ENCODE assay signal across 21 cellular contexts in genomic region chr7:70640266-70640833, GRCh38.
A peak's percentile ranks its signal among the peaks of the same experiment; 100 is the strongest.
DNase-seq lines count a peak whose midpoint lies in the region; ATAC-seq, FAIRE-seq and TF ChIP-seq lines count a peak whose summit lies in the region.
"Had no signal": no experiment of that assay in that cellular context is flagged by ENCODE, and none has a peak within 500 bp of the region (broad histone marks: within the 10 kb centered on the region; RNA-seq: fewer than 3 reads in every experiment).

No MANE protein-coding gene starts in this region.

- H3K4me1 Mint-ChIP-seq in chondrocyte (ENCODE audit: low read depth), result peaks cover 8% of the 10 kb centered on the region
- H3K4me1 Mint-ChIP-seq: activated T-helper 17 cell treated with anti-CD3 and anti-CD28 coated beads, Interleukin-2, amount 50 U/mL, for 72 hours had no signal

- H2BK5ac ChIP-seq in mesenchymal stem cell (ENCODE audit: low read depth, low read length, poor library complexity, severe bottlenecking), result no peak overlapping the region

- H3K4me1 ChIP-seq in GM23248 (ENCODE audit: insufficient read depth), result peaks cover 2% of the 10 kb centered on the region
- peaks cover 10% of the 10 kb centered on the region for H3K4me1 ChIP-seq in mesenchymal stem cell (ENCODE audit: control insufficient read depth, insufficient read depth, low read depth, low read length)
- no peaks in the 10 kb centered on the region for H3K4me1 ChIP-seq in lower lobe of right lung
- H3K4me1 ChIP-seq: adrenal gland, gastrocnemius medialis, pancreas had no signal

- H3K36me3 Mint-ChIP-seq in chondrocyte (ENCODE audit: low read depth), result peaks cover 3% of the 10 kb centered on the region

- peak overlapping the region; percentile 1 for H3K27ac Mint-ChIP-seq in chondrocyte (ENCODE audit: unreplicated experiment)
- H3K27ac Mint-ChIP-seq: activated T-helper 17 cell treated with anti-CD3 and anti-CD28 coated beads, Interleukin-2, amount 50 U/mL, for 72 hours had no signal

- no peak overlapping the region for H3K4me3 ChIP-seq in GM23248
- H3K4me3 ChIP-seq in mesenchymal stem cell (ENCODE audit: insufficient read depth in 1 of 2, low read depth in 1 of 2, low read length in 2 of 2), result no peak overlapping the region
- no peak overlapping the region for H3K4me3 ChIP-seq in lower lobe of right lung
- H3K4me3 ChIP-seq: adrenal gland, gastrocnemius medialis, pancreas had no signal

- peak overlapping the region; percentile 39 for H2AK5ac ChIP-seq in mesenchymal stem cell (ENCODE audit: low read length, severe bottlenecking)

- ATAC-seq in HG03159 (IDR thresholded peaks at IDR 0.05; ENCODE audit: unreplicated experiment) (no peak), lower lobe of right lung (no peak)
- ATAC-seq: activated CD4-positive, CD25-positive, alpha-beta regulatory T cell treated with anti-CD3 and anti-CD28 coated beads, Interleukin-2, amount 50 U/mL, for 24 hours; activated T-helper 17 cell treated with anti-CD3 and anti-CD28 coated beads, Interleukin-2, amount 50 U/mL, for 72 hours; gastrocnemius medialis; left ventricle myocardium superior; PC-3 had no signal

- no peak for FAIRE-seq in urothelium cell line (lab: Jason Lieb, UNC)
- FAIRE-seq: endometrium, GM12892, pancreas had no signal

- no peaks in the 10 kb centered on the region for H3F3A ChIP-seq in GM23248 (ENCODE audit: insufficient read depth)

- TF ChIP-seq CTCF in chondrocyte (IDR thresholded peaks at IDR 0.05) (no peak), lower lobe of right lung (IDR thresholded peaks at IDR 0.05) (no peak)

- H2BK120ac ChIP-seq in mesenchymal stem cell (ENCODE audit: low read depth, low read length), result no peak overlapping the region

- H3K23ac ChIP-seq in mesenchymal stem cell (ENCODE audit: low read length in 2 of 2), result no peak overlapping the region

- H3K4ac ChIP-seq in mesenchymal stem cell (ENCODE audit: low read depth in 1 of 2, low read length in 2 of 2), result no peak overlapping the region

- no peaks in the 10 kb centered on the region for H3K9me2 ChIP-seq in GM23248 (ENCODE audit: insufficient read depth)

- no peak overlapping the region for H3K27ac ChIP-seq in GM23248
- peak overlapping the region; percentile 26 for H3K27ac ChIP-seq in mesenchymal stem cell (ENCODE audit: low read length, poor library complexity, severe bottlenecking)
- H3K27ac ChIP-seq in lower lobe of right lung, result no peak overlapping the region
- H3K27ac ChIP-seq: adrenal gland, gastrocnemius medialis, pancreas had no signal

- H2AFZ ChIP-seq in GM23248 (no peak overlapping the region), mesenchymal stem cell (ENCODE audit: low read depth, low read length) (no peak overlapping the region)

- no peaks in the 10 kb centered on the region for H3K79me2 ChIP-seq in GM23248 (ENCODE audit: insufficient read depth)

- intact Hi-C loops in lower lobe of right lung (cut with DNase I), result no loop called here

- H2BK12ac ChIP-seq in mesenchymal stem cell (ENCODE audit: low read length in 2 of 2), result no peak overlapping the region

- H4K20me1 ChIP-seq in GM23248 (ENCODE audit: insufficient read depth), result no peaks in the 10 kb centered on the region

- H3K27me3 ChIP-seq in GM23248 (replicated peaks; ENCODE audit: insufficient read depth) (no peaks in the 10 kb centered on the region), mesenchymal stem cell (ENCODE audit: control insufficient read depth in 1 of 2, insufficient read depth in 1 of 2, low read length in 2 of 2) (no peaks in the 10 kb centered on the region), lower lobe of right lung (ENCODE audit: low read depth) (no peaks in the 10 kb centered on the region)
- H3K27me3 ChIP-seq: adrenal gland, gastrocnemius medialis, pancreas had no signal

- in situ Hi-C loops in GM23248 (cut with MboI), result no loop called here

- H4K8ac ChIP-seq in mesenchymal stem cell (ENCODE audit: low read length), result no peak overlapping the region

- no peaks in the 10 kb centered on the region for H3K9me3 Mint-ChIP-seq in chondrocyte (ENCODE audit: low read depth)

- peak; percentile 64 for DNase-seq in GM23248
- no peak for DNase-seq in chondrocyte (ENCODE audit: low spot score)
- DNase-seq in mesenchymal stem cell, result peak; percentile 77
- peak; percentile 34 for DNase-seq in urothelium cell line (ENCODE audit: low spot score)
- no peak for DNase-seq in lower lobe of right lung
- DNase-seq in activated T-cell treated with anti-CD3 and anti-CD28 coated beads, Interleukin-2, amount 50 U/mL, for 48 hours, result no peak
- DNase-seq: adrenal gland; gastrocnemius medialis; GDM1; HCEC 1CT; left ventricle myocardium superior; NCI-H1417; pancreas; PC-3; stimulated activated CD4-positive, alpha-beta T cell treated with anti-CD3 and anti-CD28 coated beads, Interleukin-4, amount 100 ng/mL, for 1 hour; T-helper 9 cell had no signal

- H3K9me3 ChIP-seq in GM23248 (ENCODE audit: low read depth), result no peaks in the 10 kb centered on the region
- no peaks in the 10 kb centered on the region for H3K9me3 ChIP-seq in mesenchymal stem cell (ENCODE audit: control insufficient read depth, low read length)
- no peaks in the 10 kb centered on the region for H3K9me3 ChIP-seq in lower lobe of right lung
- H3K9me3 ChIP-seq: adrenal gland, gastrocnemius medialis, pancreas had no signal

- no peak overlapping the region for H3K4me3 Mint-ChIP-seq in chondrocyte (ENCODE audit: unreplicated experiment)
- H3K4me3 Mint-ChIP-seq: activated T-helper 17 cell treated with anti-CD3 and anti-CD28 coated beads, Interleukin-2, amount 50 U/mL, for 72 hours had no signal

- no peak overlapping the region for H3K14ac ChIP-seq in mesenchymal stem cell (ENCODE audit: low read length in 2 of 2)

- H3K27me3 Mint-ChIP-seq in chondrocyte (ENCODE audit: low read depth), result no peaks in the 10 kb centered on the region
- H3K27me3 Mint-ChIP-seq: activated T-helper 17 cell treated with anti-CD3 and anti-CD28 coated beads, Interleukin-2, amount 50 U/mL, for 72 hours had no signal

- no peaks in the 10 kb centered on the region for H3K36me3 ChIP-seq in GM23248 (ENCODE audit: low read depth)
- no peaks in the 10 kb centered on the region for H3K36me3 ChIP-seq in mesenchymal stem cell (ENCODE audit: control insufficient read depth in 1 of 2, insufficient read depth in 2 of 2, low read depth in 1 of 2, low read length in 2 of 2)
- H3K36me3 ChIP-seq in lower lobe of right lung, result no peaks in the 10 kb centered on the region
- H3K36me3 ChIP-seq: adrenal gland, gastrocnemius medialis, pancreas had no signal

- no peak overlapping the region for H4K91ac ChIP-seq in mesenchymal stem cell (ENCODE audit: low read length)

- H3K79me1 ChIP-seq in mesenchymal stem cell (replicated peaks; ENCODE audit: low read length, poor library complexity, severe bottlenecking), result no peaks in the 10 kb centered on the region

- 71 to 72% methylated on average over 5 of the region's 5 CpGs for WGBS in GM23248 (ENCODE audit: low coverage in 1 of 2, low lambda C conversion rate in 2 of 2, missing lambda C conversion rate in 2 of 2), 2 experiments
- WGBS in mesenchymal stem cell, result 60% methylated on average over 4 of the region's 5 CpGs

- H3K9ac ChIP-seq in GM23248 (no peak overlapping the region), mesenchymal stem cell (ENCODE audit: low read length) (no peak overlapping the region)

- no peak overlapping the region for H2BK15ac ChIP-seq in mesenchymal stem cell (ENCODE audit: low read depth, poor library complexity, severe bottlenecking)

- H3K4me2 ChIP-seq in GM23248 (ENCODE audit: unreplicated experiment), result no peak overlapping the region
- H3K4me2 ChIP-seq in mesenchymal stem cell (ENCODE audit: low read length, poor library complexity, severe bottlenecking), result no peak overlapping the region

- no peak overlapping the region for H3K18ac ChIP-seq in mesenchymal stem cell (ENCODE audit: low read depth in 1 of 2, low read length in 2 of 2)

Comparison
In these comparisons a context has a peak if more than half of its experiments do, and no peak if none do; other contexts are left out.
1. DNase-seq: peak in GM23248 (single experiment), mesenchymal stem cell (single experiment) and urothelium cell line (single experiment); none in chondrocyte (single experiment), lower lobe of right lung (single experiment) and activated T-cell treated with anti-CD3 and anti-CD28 coated beads, Interleukin-2, amount 50 U/mL, for 48 hours (0 of 2).